In the genomic region with DNA sequence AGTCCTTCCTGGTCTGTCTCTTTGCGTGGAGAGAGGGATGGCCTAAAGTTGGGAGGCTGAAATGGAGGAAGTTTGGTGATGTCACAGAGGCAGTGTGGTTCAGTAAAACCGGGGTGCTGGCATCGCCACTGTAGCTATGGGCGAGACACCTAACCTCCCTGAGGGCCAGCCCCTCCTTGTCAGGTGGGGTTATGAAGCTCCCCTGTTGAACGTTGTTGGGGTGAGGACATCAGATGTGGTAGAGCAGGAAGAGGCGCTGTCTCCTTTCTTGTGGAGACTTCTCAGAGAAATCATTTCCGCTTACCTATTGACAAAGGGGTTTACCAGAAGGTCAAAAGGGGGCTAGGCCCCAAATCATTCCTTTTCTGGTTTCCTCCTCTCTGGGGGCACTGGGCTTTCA, we compare ENCODE assay signal across 14 cellular contexts.
DNase-seq lines count a peak whose midpoint lies in the region; ATAC-seq lines count a peak whose summit lies in the region.
"Had no signal": no experiment of that assay in that cellular context is flagged by ENCODE, and none has a peak within 500 bp of the region (broad histone marks: within the 10 kb centered on the region; RNA-seq: fewer than 3 reads in every experiment).

No MANE protein-coding gene starts in this region.

- peak; percentile 57 for DNase-seq in activated CD8-positive, alpha-beta memory T cell treated with anti-CD3 and anti-CD28 coated beads for 24 hours
- DNase-seq in activated CD8-positive, alpha-beta memory T cell treated with anti-CD3 and anti-CD28 coated beads, Interleukin-2, amount 10 ng/mL, durations not matched to agents 7 days and 5 days, result no peak
- DNase-seq in T-helper 17 cell, result peak in 1 of 3 donors; percentile 14
- peak in 9 of 10 donors; percentile 9 to 86 (median 69) for DNase-seq in naive thymus-derived CD8-positive, alpha-beta T cell
- DNase-seq in SW480 (ENCODE audit: low spot score), result no peak
- DNase-seq: HCEC 1CT; NCI-H1417 treated with DMSO at 0.1 percent for 48 hours; spleen; stimulated activated CD8-positive, alpha-beta memory T cell treated with anti-CD3 and anti-CD28 coated beads, Interleukin-4, amount 100 ng/mL, for 48 hours; testis had no signal

- no peak overlapping the region for H3K27ac Mint-ChIP-seq in activated CD8-positive, alpha-beta memory T cell treated with anti-CD3 and anti-CD28 coated beads, Interleukin-2, amount 10 ng/mL, durations not matched to agents 7 days and 5 days
- peak overlapping the region; percentile 62 for H3K27ac Mint-ChIP-seq in T-helper 17 cell
- H3K27ac Mint-ChIP-seq in activated naive CD8-positive, alpha-beta T cell, result no peak overlapping the region
- peak overlapping the region in 9 of 10 donors; percentile 65 to 92 (median 87) for H3K27ac Mint-ChIP-seq in naive thymus-derived CD8-positive, alpha-beta T cell

- H3K4me3 Mint-ChIP-seq in activated CD8-positive, alpha-beta memory T cell treated with anti-CD3 and anti-CD28 coated beads, Interleukin-2, amount 10 ng/mL, durations not matched to agents 7 days and 5 days, result no peak overlapping the region
- H3K4me3 Mint-ChIP-seq in T-helper 17 cell, result peak overlapping the region; percentile 39
- H3K4me3 Mint-ChIP-seq in activated naive CD8-positive, alpha-beta T cell, result peak overlapping the region; percentile 2
- peak overlapping the region in 9 of 10 donors; percentile 23 to 79 (median 58) for H3K4me3 Mint-ChIP-seq in naive thymus-derived CD8-positive, alpha-beta T cell

- no peaks in the 10 kb centered on the region for H3K36me3 Mint-ChIP-seq in activated CD8-positive, alpha-beta memory T cell treated with anti-CD3 and anti-CD28 coated beads, Interleukin-2, amount 10 ng/mL, durations not matched to agents 7 days and 5 days
- no peaks in the 10 kb centered on the region for H3K36me3 Mint-ChIP-seq in T-helper 17 cell (ENCODE audit: low read depth)
- no peaks in the 10 kb centered on the region for H3K36me3 Mint-ChIP-seq in activated naive CD8-positive, alpha-beta T cell
- no peaks in the 10 kb centered on the region for H3K36me3 Mint-ChIP-seq in naive thymus-derived CD8-positive, alpha-beta T cell

- H3K9me3 ChIP-seq in T-helper 17 cell (ENCODE audit: control insufficient read depth, low read length, poor library complexity, severe bottlenecking), result no peaks in the 10 kb centered on the region
- H3K9me3 ChIP-seq: gastroesophageal sphincter, testis had no signal

- H3K27me3 Mint-ChIP-seq in activated CD8-positive, alpha-beta memory T cell treated with anti-CD3 and anti-CD28 coated beads, Interleukin-2, amount 10 ng/mL, durations not matched to agents 7 days and 5 days, result peaks cover 3% of the 10 kb centered on the region
- H3K27me3 Mint-ChIP-seq in T-helper 17 cell, result peaks cover 26% of the 10 kb centered on the region
- H3K27me3 Mint-ChIP-seq in activated naive CD8-positive, alpha-beta T cell, result peaks cover 10% of the 10 kb centered on the region
- H3K27me3 Mint-ChIP-seq in naive thymus-derived CD8-positive, alpha-beta T cell, result peaks cover 8 to 42% (median 29%) of the 10 kb centered on the region in 5 donors

- POLR2A ChIA-PET in naive thymus-derived CD8-positive, alpha-beta T cell (lab: Charles Lee), result no interaction called here

- no peak for ATAC-seq in activated CD8-positive, alpha-beta memory T cell treated with anti-CD3 and anti-CD28 coated beads, Interleukin-2, amount 10 ng/mL, durations not matched to agents 7 days and 5 days
- peak; percentile 96 for ATAC-seq in T-helper 17 cell
- ATAC-seq in naive thymus-derived CD8-positive, alpha-beta T cell, result peak; percentile 93 to 98
- no peak for ATAC-seq in GM21360 (IDR thresholded peaks at IDR 0.05; ENCODE audit: unreplicated experiment)
- ATAC-seq in GM21528 (IDR thresholded peaks at IDR 0.05; ENCODE audit: low FRiP score, unreplicated experiment), result no peak
- ATAC-seq: gastroesophageal sphincter had no signal

- no peaks in the 10 kb centered on the region for H3K9me3 Mint-ChIP-seq in activated CD8-positive, alpha-beta memory T cell treated with anti-CD3 and anti-CD28 coated beads, Interleukin-2, amount 10 ng/mL, durations not matched to agents 7 days and 5 days (ENCODE audit: low read depth)
- no peaks in the 10 kb centered on the region for H3K9me3 Mint-ChIP-seq in activated naive CD8-positive, alpha-beta T cell (ENCODE audit: low read depth)
- H3K9me3 Mint-ChIP-seq in naive thymus-derived CD8-positive, alpha-beta T cell, result peaks cover 0 to 21% (median 6%) of the 10 kb centered on the region in 9 donors

- H3K4me1 Mint-ChIP-seq in activated CD8-positive, alpha-beta memory T cell treated with anti-CD3 and anti-CD28 coated beads, Interleukin-2, amount 10 ng/mL, durations not matched to agents 7 days and 5 days, result peaks cover 5% of the 10 kb centered on the region
- H3K4me1 Mint-ChIP-seq in T-helper 17 cell, result peaks cover 22% of the 10 kb centered on the region
- H3K4me1 Mint-ChIP-seq in activated naive CD8-positive, alpha-beta T cell (ENCODE audit: low read depth), result peaks cover 21% of the 10 kb centered on the region
- H3K4me1 Mint-ChIP-seq in naive thymus-derived CD8-positive, alpha-beta T cell, result peaks cover 14 to 35% (median 20%) of the 10 kb centered on the region in 4 donors

- CTCF ChIA-PET in activated CD8-positive, alpha-beta memory T cell treated with anti-CD3 and anti-CD28 coated beads, Interleukin-2, amount 10 ng/mL, durations not matched to agents 7 days and 5 days (lab: Charles Lee), result no interaction called here

Comparison
In these comparisons a context has a peak if more than half of its experiments do, and no peak if none do; other contexts are left out.
1. DNase-seq: peak in activated CD8-positive, alpha-beta memory T cell treated with anti-CD3 and anti-CD28 coated beads for 24 hours (single experiment) and naive thymus-derived CD8-positive, alpha-beta T cell (9 of 10); none in activated CD8-positive, alpha-beta memory T cell treated with anti-CD3 and anti-CD28 coated beads, Interleukin-2, amount 10 ng/mL, durations not matched to agents 7 days and 5 days (single experiment) and SW480 (single experiment).
2. ATAC-seq: peak in T-helper 17 cell (single experiment) and naive thymus-derived CD8-positive, alpha-beta T cell (2 of 2); none in activated CD8-positive, alpha-beta memory T cell treated with anti-CD3 and anti-CD28 coated beads, Interleukin-2, amount 10 ng/mL, durations not matched to agents 7 days and 5 days (single experiment), GM21360 (single experiment) and GM21528 (single experiment).
3. H3K27ac Mint-ChIP-seq: peak in T-helper 17 cell (single experiment) and naive thymus-derived CD8-positive, alpha-beta T cell (9 of 10); none in activated CD8-positive, alpha-beta memory T cell treated with anti-CD3 and anti-CD28 coated beads, Interleukin-2, amount 10 ng/mL, durations not matched to agents 7 days and 5 days (single experiment) and activated naive CD8-positive, alpha-beta T cell (single experiment).